In genomic region chr5:4199461-4199860, GRCh38 we compare ENCODE assay signal across 19 cellular contexts.
DNase-seq lines count a peak whose midpoint lies in the region; ATAC-seq and TF ChIP-seq lines count a peak whose summit lies in the region.
"Had no signal": no experiment of that assay in that cellular context is flagged by ENCODE, and none has a peak within 500 bp of the region (broad histone marks: within the 10 kb centered on the region; RNA-seq: fewer than 3 reads in every experiment).

No MANE protein-coding gene starts in this region.

- H3K4me3 ChIP-seq in DND-41 (ENCODE audit: low read depth in 1 of 2, low read length in 2 of 2) (no peak overlapping the region), HUES48 (ENCODE audit: low read depth, low read length) (no peak overlapping the region), WERI-Rb-1 (ENCODE audit: low read depth, low read length) (no peak overlapping the region), esophagus muscularis mucosa (no peak overlapping the region), ovary (no peak overlapping the region)
- H3K4me3 ChIP-seq: A549, GM12878, GM23248, K562 had no signal

- TF ChIP-seq EP300 in esophagus muscularis mucosa (IDR thresholded peaks at IDR 0.05) (no peak), ovary (IDR thresholded peaks at IDR 0.05) (no peak)

- no peaks in the 10 kb centered on the region for H3K79me2 ChIP-seq in DND-41 (ENCODE audit: insufficient read depth, low read length)

- no peak overlapping the region for H3K9ac ChIP-seq in DND-41 (ENCODE audit: low read depth, low read length)
- no peak overlapping the region for H3K9ac ChIP-seq in HUES48 (ENCODE audit: low read depth, low read length)
- H3K9ac ChIP-seq: GM23248 had no signal

- 87% methylated on average over 15 of the region's 15 CpGs for WGBS in esophagus muscularis mucosa
- WGBS in ovary, 3 donors: 84 to 86% (median 85%) methylated on average over 15 of the region's 15 CpGs

- intact Hi-C loops in esophagus muscularis mucosa (cut with DNase I) (no loop called here), ovary (cut with DNase I) (no loop called here)

- H3K4me1 ChIP-seq in DND-41 (ENCODE audit: insufficient read depth, low read length) (peaks cover 44% of the 10 kb centered on the region), HUES48 (ENCODE audit: control insufficient read depth, insufficient read depth, low read length) (peaks cover 35% of the 10 kb centered on the region), esophagus muscularis mucosa (peaks cover 0 to under 1% (median 0%) of the 10 kb centered on the region in 4 donors), ovary (ENCODE audit: insufficient read depth) (peaks cover 2% of the 10 kb centered on the region)
- H3K4me1 ChIP-seq: A549 had no signal

- H3K9me3 ChIP-seq in DND-41 (ENCODE audit: insufficient read depth, low read length, severe bottlenecking) (no peaks in the 10 kb centered on the region), HUES48 (ENCODE audit: control insufficient read depth, insufficient read depth, low read length) (no peaks in the 10 kb centered on the region), WERI-Rb-1 (ENCODE audit: severe bottlenecking) (no peaks in the 10 kb centered on the region), esophagus muscularis mucosa (no peaks in the 10 kb centered on the region), ovary (no peaks in the 10 kb centered on the region)
- H3K9me3 ChIP-seq: A549 had no signal

- TF ChIP-seq POLR2A in esophagus muscularis mucosa (IDR thresholded peaks at IDR 0.05; ENCODE audit: low read depth) (no peak), ovary (IDR thresholded peaks at IDR 0.05) (no peak)

- ATAC-seq in DND-41 (ENCODE audit: insufficient read depth, low read depth) (no peak), GM21515 (IDR thresholded peaks at IDR 0.05; ENCODE audit: unreplicated experiment) (no peak)
- ATAC-seq: A549, GM12878, K562 had no signal

- H2AFZ ChIP-seq in DND-41 (ENCODE audit: low read depth, low read length): peak overlapping the region; percentile 18
- H2AFZ ChIP-seq: GM23248 had no signal

- H3K27me3 ChIP-seq in DND-41 (ENCODE audit: insufficient read depth, low read length, poor library complexity) (no peaks in the 10 kb centered on the region), HUES48 (ENCODE audit: control insufficient read depth, insufficient read depth, low read length) (no peaks in the 10 kb centered on the region), WERI-Rb-1 (ENCODE audit: insufficient read depth, low read depth, severe bottlenecking) (no peaks in the 10 kb centered on the region), esophagus muscularis mucosa (peaks cover 0 to 12% (median 0%) of the 10 kb centered on the region in 4 donors), ovary (no peaks in the 10 kb centered on the region)

- TF ChIP-seq CTCF in DND-41 (IDR thresholded peaks at IDR 0.05; ENCODE audit: borderline replicate concordance, extremely low read depth, low read length, poor library complexity, severe bottlenecking): no peak
- no peak for TF ChIP-seq CTCF in WERI-Rb-1 (IDR thresholded peaks at IDR 0.05; ENCODE audit: low read depth, low read length)
- TF ChIP-seq CTCF in esophagus muscularis mucosa (IDR thresholded peaks at IDR 0.05): no peak
- TF ChIP-seq CTCF in ovary (IDR thresholded peaks at IDR 0.05): no peak

- no peak overlapping the region for H3K4me2 ChIP-seq in DND-41 (ENCODE audit: insufficient read depth, low read length)
- H3K4me2 ChIP-seq: A549 had no signal

- H3K36me3 ChIP-seq in DND-41 (ENCODE audit: insufficient read depth, low read length): no peaks in the 10 kb centered on the region
- no peaks in the 10 kb centered on the region for H3K36me3 ChIP-seq in HUES48 (ENCODE audit: control insufficient read depth, insufficient read depth, low read length)
- no peaks in the 10 kb centered on the region for H3K36me3 ChIP-seq in WERI-Rb-1
- H3K36me3 ChIP-seq in esophagus muscularis mucosa: no peaks in the 10 kb centered on the region
- no peaks in the 10 kb centered on the region for H3K36me3 ChIP-seq in ovary

- no peaks in the 10 kb centered on the region for H4K20me1 ChIP-seq in DND-41 (ENCODE audit: insufficient read depth, low read length)

- H3K27ac ChIP-seq in DND-41 (ENCODE audit: low read length) (no peak overlapping the region; the same call in 1 of the 2 replicates), HUES48 (ENCODE audit: low read depth, low read length) (peak overlapping the region; percentile 80), WERI-Rb-1 (peak overlapping the region; percentile 90), esophagus muscularis mucosa (replicated peaks in 1 of 4) (no peak overlapping the region), ovary (no peak overlapping the region)
- H3K27ac ChIP-seq: 22Rv1, A549, C4-2B, GM23248 had no signal

- no peak for DNase-seq in DND-41
- DNase-seq in WERI-Rb-1: no peak
- DNase-seq in esophagus muscularis mucosa (ENCODE audit: extremely low spot score): peak; percentile 83
- DNase-seq in UCSD-AML1 (lab: John Stamatoyannopoulos, UW; ENCODE audit: unreplicated experiment): no peak
- no peak for DNase-seq in ovary
- DNase-seq in stimulated activated CD4-positive, alpha-beta T cell treated with anti-CD3 and anti-CD28 coated beads, Interleukin-2, amount 100 ng/mL, for 24 hours: no peak
- DNase-seq: AML-193; CD4-positive, alpha-beta T cell; DMS153; DMS79; GM23248; H7 had no signal

Comparison
In these comparisons a context has a peak if more than half of its experiments do, and no peak if none do; other contexts are left out.
1. H3K27ac ChIP-seq: peak in HUES48 (single experiment) and WERI-Rb-1 (single experiment); none in DND-41 (single experiment), esophagus muscularis mucosa (0 of 4) and ovary (0 of 2).